1 cellular context compared by ENCODE assay signal in the genomic region with DNA sequence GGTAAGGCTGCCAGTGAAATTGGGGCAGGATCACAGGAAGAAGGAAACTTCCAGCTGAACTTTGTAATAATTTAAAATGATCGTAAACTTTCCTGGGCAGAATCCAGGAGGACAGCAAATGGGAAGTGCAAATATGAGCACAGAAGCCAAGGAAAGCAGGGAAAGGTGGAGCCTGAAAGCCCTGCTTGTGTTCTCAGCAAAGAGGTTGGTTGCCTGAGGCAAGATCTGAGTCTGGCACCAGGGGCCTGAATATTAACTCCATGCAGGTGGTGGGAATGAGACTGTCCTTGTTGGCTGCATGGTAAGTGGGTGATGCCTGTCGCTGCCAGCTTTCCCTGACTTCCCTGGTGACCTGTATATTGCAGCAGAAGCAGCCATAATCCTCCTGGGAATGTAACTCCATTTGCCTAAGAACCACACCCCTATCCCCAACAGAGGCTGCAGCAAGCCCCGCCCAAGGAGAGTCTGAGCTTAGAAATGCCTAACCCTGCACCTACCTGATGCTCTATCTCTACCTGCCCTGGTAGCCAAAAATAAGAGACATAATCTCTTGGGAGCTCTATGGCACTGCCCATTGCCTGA.
TF ChIP-seq lines count a peak whose summit lies in the region.

No MANE protein-coding gene starts in this region.

TF ChIP-seq in HepG2, 621 proteins besides CTCF, POLR2A, EP300 and RAD21 (continued from another document):
- TF ChIP-seq, protein P1, sequence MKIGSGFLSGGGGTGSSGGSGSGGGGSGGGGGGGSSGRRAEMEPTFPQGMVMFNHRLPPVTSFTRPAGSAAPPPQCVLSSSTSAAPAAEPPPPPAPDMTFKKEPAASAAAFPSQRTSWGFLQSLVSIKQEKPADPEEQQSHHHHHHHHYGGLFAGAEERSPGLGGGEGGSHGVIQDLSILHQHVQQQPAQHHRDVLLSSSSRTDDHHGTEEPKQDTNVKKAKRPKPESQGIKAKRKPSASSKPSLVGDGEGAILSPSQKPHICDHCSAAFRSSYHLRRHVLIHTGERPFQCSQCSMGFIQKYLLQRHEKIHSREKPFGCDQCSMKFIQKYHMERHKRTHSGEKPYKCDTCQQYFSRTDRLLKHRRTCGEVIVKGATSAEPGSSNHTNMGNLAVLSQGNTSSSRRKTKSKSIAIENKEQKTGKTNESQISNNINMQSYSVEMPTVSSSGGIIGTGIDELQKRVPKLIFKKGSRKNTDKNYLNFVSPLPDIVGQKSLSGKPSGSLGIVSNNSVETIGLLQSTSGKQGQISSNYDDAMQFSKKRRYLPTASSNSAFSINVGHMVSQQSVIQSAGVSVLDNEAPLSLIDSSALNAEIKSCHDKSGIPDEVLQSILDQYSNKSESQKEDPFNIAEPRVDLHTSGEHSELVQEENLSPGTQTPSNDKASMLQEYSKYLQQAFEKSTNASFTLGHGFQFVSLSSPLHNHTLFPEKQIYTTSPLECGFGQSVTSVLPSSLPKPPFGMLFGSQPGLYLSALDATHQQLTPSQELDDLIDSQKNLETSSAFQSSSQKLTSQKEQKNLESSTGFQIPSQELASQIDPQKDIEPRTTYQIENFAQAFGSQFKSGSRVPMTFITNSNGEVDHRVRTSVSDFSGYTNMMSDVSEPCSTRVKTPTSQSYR (CRISPR knock-in tag; IDR thresholded peaks at IDR 0.05; ENCODE audit: borderline replicate concordance) = no peak
- TF ChIP-seq, protein P2, sequence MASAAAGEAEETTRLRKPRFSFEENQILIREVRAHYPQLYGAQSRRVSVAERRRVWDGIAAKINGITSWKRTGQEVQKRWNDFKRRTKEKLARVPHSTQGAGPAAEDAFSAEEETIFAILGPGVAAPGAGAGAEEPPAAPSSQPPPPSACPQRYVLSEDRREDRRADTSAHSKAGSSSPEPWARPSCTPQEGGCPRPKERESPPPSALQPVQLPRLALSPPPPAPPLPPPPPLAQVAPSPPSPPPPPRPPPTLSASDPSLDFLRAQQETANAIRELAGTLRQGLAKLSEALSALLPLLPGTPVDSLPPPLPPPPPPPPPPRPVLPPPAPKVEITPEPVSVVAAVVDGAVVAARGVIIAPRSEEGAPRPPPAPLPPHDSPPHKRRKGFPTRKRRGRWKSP (CRISPR knock-in tag; IDR thresholded peaks at IDR 0.05) = no peak
- TF ChIP-seq ZNF225 (CRISPR knock-in tag; IDR thresholded peaks at IDR 0.05) = no peak
- no peak for TF ChIP-seq ZNF280B (CRISPR knock-in tag; IDR thresholded peaks at IDR 0.05; ENCODE audit: borderline replicate concordance)
- no peak for TF ChIP-seq FIP1L1 (IDR thresholded peaks at IDR 0.05; ENCODE audit: borderline replicate concordance, insufficient read depth, low read depth, low read length)
- no peak for TF ChIP-seq IKZF1 (IDR thresholded peaks at IDR 0.05)
- no peak for TF ChIP-seq ZNF446 (CRISPR knock-in tag; IDR thresholded peaks at IDR 0.05)
